9 cellular contexts compared by ENCODE assay signal in genomic region chr3:141367038-141367730, GRCh38. TPM values are rescaled to one million over a fixed set of nuclear protein-coding genes. Genes with fewer than 3 reads are reported as not detected.
DNase-seq lines count a peak whose midpoint lies in the region; ATAC-seq and TF ChIP-seq lines count a peak whose summit lies in the region.
"Had no signal": no experiment of that assay in that cellular context is flagged by ENCODE, and none has a peak within 500 bp of the region (broad histone marks: within the 10 kb centered on the region; RNA-seq: fewer than 3 reads in every experiment).

No MANE protein-coding gene starts in this region.

- peak overlapping the region; percentile 4 for H3K4me3 ChIP-seq in HFF-Myc (replicated peaks; ENCODE audit: low read depth, low read length)
- peak overlapping the region; percentile 1 for H3K4me3 ChIP-seq in adipocyte (ENCODE audit: low read length)
- no peak overlapping the region for H3K4me3 ChIP-seq in stomach

- no peaks in the 10 kb centered on the region for H3K27me3 ChIP-seq in adipocyte (replicated peaks; ENCODE audit: control insufficient read depth, insufficient read depth, low read length)
- no peaks in the 10 kb centered on the region for H3K27me3 ChIP-seq in stomach

- TF ChIP-seq CTCF in HFF-Myc (IDR thresholded peaks at IDR 0.05; ENCODE audit: low read depth, low read length, missing control alignments), result no peak
- no peak for TF ChIP-seq CTCF in stomach (IDR thresholded peaks at IDR 0.05)

- intact Hi-C loops in stomach (cut with DNase I; ENCODE audit: low total_unique reads), result no loop called here

- peak overlapping the region; percentile 52 to 93 (median 87) for H3K27ac ChIP-seq in stomach

- peak overlapping the region; percentile 77 for H3K9ac ChIP-seq in adipocyte (ENCODE audit: low read length)

- no peak for ATAC-seq in HG03521 (IDR thresholded peaks at IDR 0.05; ENCODE audit: unreplicated experiment)
- ATAC-seq in effector memory CD8-positive, alpha-beta T cell (replicated peaks), result no peak
- ATAC-seq: T-cell had no signal

- peaks cover 45% of the 10 kb centered on the region for H3K4me1 ChIP-seq in adipocyte (ENCODE audit: control insufficient read depth, insufficient read depth, low read length)
- H3K4me1 ChIP-seq in stomach, result peaks cover 28 to 47% (median 38%) of the 10 kb centered on the region in 4 donors

- no peak overlapping the region for H3K4me3 Mint-ChIP-seq in effector memory CD8-positive, alpha-beta T cell
- H3K4me3 Mint-ChIP-seq: T-cell had no signal

- no peak for TF ChIP-seq POLR2A in stomach (IDR thresholded peaks at IDR 0.05)

- H3K27me3 Mint-ChIP-seq in effector memory CD8-positive, alpha-beta T cell, result peaks cover 0 to 8% of the 10 kb centered on the region in 2 donors

- H3K36me3 ChIP-seq in adipocyte (ENCODE audit: control insufficient read depth, insufficient read depth, low read length, severe bottlenecking) (no peaks in the 10 kb centered on the region), stomach (no peaks in the 10 kb centered on the region)

- no peak for TF ChIP-seq EP300 in stomach (IDR thresholded peaks at IDR 0.05)

- H3K27ac Mint-ChIP-seq in effector memory CD8-positive, alpha-beta T cell, result peak overlapping the region in 1 of 2 donors; percentile 57
- H3K27ac Mint-ChIP-seq: T-cell had no signal

- 85 to 90% (median 86%) methylated on average over 12 of the region's 12 CpGs for WGBS in stomach, 5 donors

- H3K4me1 Mint-ChIP-seq in effector memory CD8-positive, alpha-beta T cell (ENCODE audit: low read depth in 2 of 2), result peaks cover 2 to 7% of the 10 kb centered on the region in 2 donors

- DNase-seq in HFF-Myc (ENCODE audit: extremely low read depth, low read depth) (peak; percentile 99), adipocyte (ENCODE audit: low read depth) (peak; percentile 91), hepatic stellate cell (ENCODE audit: low spot score) (peak; percentile 72), stomach (no peak), GOT3 (lab: John Stamatoyannopoulos, UW) (no peak), NCI-H345 (lab: John Stamatoyannopoulos, UW) (no peak)
- DNase-seq in effector memory CD8-positive, alpha-beta T cell, result no peak
- DNase-seq: T-cell had no signal

- H3K9me3 Mint-ChIP-seq in effector memory CD8-positive, alpha-beta T cell, result no peaks in the 10 kb centered on the region

- no peaks in the 10 kb centered on the region for H3K9me3 ChIP-seq in adipocyte (ENCODE audit: control insufficient read depth, low read length)
- H3K9me3 ChIP-seq in stomach, result no peaks in the 10 kb centered on the region

- no peaks in the 10 kb centered on the region for H3K36me3 Mint-ChIP-seq in effector memory CD8-positive, alpha-beta T cell (ENCODE audit: insufficient read depth)
- H3K36me3 Mint-ChIP-seq: T-cell had no signal

RNA-seq across cellular contexts. Expression of gene ZBTB38, which starts 1.1 kb away (rescaled TPM):
- total RNA-seq in stomach, result 100 to 1,000 TPM in 1 of 5 donors, 10 to 100 TPM in 4; 26.9 to 253 (median 64.3) TPM
- polyA plus RNA-seq in stomach, result 10 to 100 TPM in 1 of 3 donors, 1 to 10 TPM in 2; 5.3 to 10.7 (median 9.5) TPM

Comparison
In these comparisons a context has a peak if more than half of its experiments do, and no peak if none do; other contexts are left out.
1. DNase-seq: peak in HFF-Myc (single experiment), adipocyte (single experiment) and hepatic stellate cell (single experiment); none in stomach (single experiment), GOT3 (single experiment), NCI-H345 (single experiment) and effector memory CD8-positive, alpha-beta T cell (0 of 3).
2. H3K4me3 ChIP-seq: peak in HFF-Myc (single experiment) and adipocyte (single experiment); none in stomach (0 of 4).